In genomic region chr10:71580926-71581325, GRCh38 we compare ENCODE assay signal across 17 cellular contexts.
DNase-seq lines count a peak whose midpoint lies in the region; ATAC-seq, FAIRE-seq and TF ChIP-seq lines count a peak whose summit lies in the region.
"Had no signal": no experiment of that assay in that cellular context is flagged by ENCODE, and none has a peak within 500 bp of the region (broad histone marks: within the 10 kb centered on the region; RNA-seq: fewer than 3 reads in every experiment).

No MANE protein-coding gene starts in this region.

- H3K79me2 ChIP-seq in H1 (ENCODE audit: control insufficient read depth in 1 of 2, insufficient read depth in 2 of 2, low read length in 2 of 2): no peaks in the 10 kb centered on the region

- H2AK5ac ChIP-seq in H1 (ENCODE audit: low read depth, low read length): no peak overlapping the region

- no peak overlapping the region for H3K18ac ChIP-seq in H1 (ENCODE audit: extremely low read depth, low read length)

- no peak overlapping the region for H3K4me2 ChIP-seq in H1 (ENCODE audit: insufficient read depth in 1 of 2, low read depth in 2 of 2, low read length in 2 of 2)

- H3K23ac ChIP-seq in H1 (ENCODE audit: insufficient read length): no peak overlapping the region

- H3K4me3 ChIP-seq in bronchial epithelial cell (ENCODE audit: low read depth, low read length): no peak overlapping the region
- no peak overlapping the region for H3K4me3 ChIP-seq in H1 (ENCODE audit: extremely low read depth in 1 of 4, insufficient read depth in 2 of 4, low read depth in 3 of 4, low read length in 4 of 4)
- H3K4me3 ChIP-seq: GM12878 had no signal

- no peak overlapping the region for H2BK15ac ChIP-seq in H1 (ENCODE audit: low read length)

- H3K4ac ChIP-seq in H1 (replicated peaks; ENCODE audit: insufficient read length, low read depth, low read length): no peak overlapping the region

- H2BK20ac ChIP-seq in H1 (ENCODE audit: low read length): no peak overlapping the region

- H3K27ac ChIP-seq in H1 (ENCODE audit: low read depth, low read length) (no peak overlapping the region), substantia nigra (ENCODE audit: low read depth, low read length, poor library complexity, severe bottlenecking) (peak overlapping the region; percentile 97)
- H3K27ac ChIP-seq: 22Rv1 had no signal

- H4K8ac ChIP-seq in H1 (ENCODE audit: extremely low read depth, insufficient read depth, low read length): peak overlapping the region; percentile 29; the same call in 1 of the 2 replicates

- TF ChIP-seq POLR2A in H1 (IDR thresholded peaks at IDR 0.05; ENCODE audit: control extremely low read depth in 1 of 2, low read depth in 2 of 2, low read length in 2 of 2): no peak

- TF ChIP-seq CTCF in bronchial epithelial cell (IDR thresholded peaks at IDR 0.05; ENCODE audit: insufficient read depth, low read length, severe bottlenecking) (no peak), H1 (IDR thresholded peaks at IDR 0.05; ENCODE audit: control extremely low read depth in 1 of 3, insufficient read depth in 1 of 3, low read depth in 1 of 3, low read length in 3 of 3) (no peak)

- H3K23me2 ChIP-seq in H1 (ENCODE audit: low read depth, low read length): no peaks in the 10 kb centered on the region

- H4K91ac ChIP-seq in H1 (replicated peaks; ENCODE audit: insufficient read length, low read length): no peak overlapping the region

- no peak overlapping the region for H2BK5ac ChIP-seq in H1 (ENCODE audit: low read depth, low read length)

- H2AFZ ChIP-seq in H1 (ENCODE audit: low read length): no peak overlapping the region

- H3K36me3 ChIP-seq in bronchial epithelial cell (ENCODE audit: control insufficient read depth, insufficient read depth, low read length) (no peaks in the 10 kb centered on the region), H1 (ENCODE audit: control insufficient read depth in 2 of 4, insufficient read depth in 4 of 4, low read length in 3 of 4) (no peaks in the 10 kb centered on the region)

- 79% methylated on average over 2 of the region's 2 CpGs; no CpG with 5 or more reads in 1 of the 2 experiments for WGBS in H1 (ENCODE audit: extremely low coverage in 1 of 2, insufficient coverage in 1 of 2, insufficient read length in 1 of 2, insufficient replicate concordance in 2 of 2, low coverage in 1 of 2, low lambda C conversion rate in 2 of 2, missing lambda C conversion rate in 1 of 2), 2 experiments

- H2BK12ac ChIP-seq in H1 (ENCODE audit: low read depth, low read length): no peak overlapping the region

- no peaks in the 10 kb centered on the region for H4K20me1 ChIP-seq in H1 (replicated peaks in 1 of 2; ENCODE audit: control insufficient read depth in 1 of 2, insufficient read depth in 2 of 2, low read length in 2 of 2)

- TF ChIP-seq EP300 in H1 (IDR thresholded peaks at IDR 0.05; ENCODE audit: borderline replicate concordance in 1 of 2, low read depth in 2 of 2, low read length in 2 of 2): no peak

- DNase-seq in NCI-H2029 (lab: John Stamatoyannopoulos, UW) (peak; percentile 22), NCI-H2029 treated with DMSO at 0.1 percent for 48 hours (lab: John Stamatoyannopoulos, UW) (no peak), bronchial epithelial cell (ENCODE audit: low read depth) (no peak), H1 (ENCODE audit: low read depth in 1 of 2, low spot score in 2 of 2) (no peak), substantia nigra (lab: John Stamatoyannopoulos, UW) (no peak), T-helper 1 cell (no peak), DMS 273 (lab: John Stamatoyannopoulos, UW; ENCODE audit: unreplicated experiment) (no peak)
- DNase-seq: CD4-positive, CD25-positive, alpha-beta regulatory T cell; DMS 273 treated with DMSO at 0.1 percent for 48 hours; HCEC 1CT; HFFc6 had no signal

- H3K56ac ChIP-seq in H1 (replicated peaks; ENCODE audit: insufficient read length, low read depth, low read length): no peak overlapping the region

- no peak overlapping the region for H3K9ac ChIP-seq in H1 (replicated peaks in 1 of 4; ENCODE audit: extremely low read depth in 1 of 4, low read depth in 3 of 4, low read length in 3 of 4)

- POLR2A ChIA-PET in H1 (lab: Charles Lee; ENCODE audit: partially characterized antibody): no interaction called here

- H3K79me1 ChIP-seq in H1 (ENCODE audit: low read depth, low read length): no peaks in the 10 kb centered on the region

- peaks cover 0 to 14% (median 10%) of the 10 kb centered on the region in 4 experiments; a peak in 6 of 7 replicates for H3K4me1 ChIP-seq in H1 (replicated peaks in 1 of 4; ENCODE audit: control insufficient read depth in 3 of 4, insufficient read depth in 4 of 4, low read length in 3 of 4)

- no peak overlapping the region for H2BK120ac ChIP-seq in H1 (replicated peaks; ENCODE audit: low read depth, low read length)

- CTCF ChIA-PET in H1 (lab: Charles Lee; ENCODE audit: partially characterized antibody): interaction anchor here (16.0 kb wide), 1 partner anchor 14 kb away, joined by 161 read pairs; no protein-coding TSS in a partner anchor

- H3K9me3 ChIP-seq in H1 (ENCODE audit: insufficient read depth in 2 of 2, low read depth in 1 of 2, low read length in 1 of 2): no peaks in the 10 kb centered on the region

- TF ChIP-seq RAD21 in H1 (IDR thresholded peaks at IDR 0.05 in 1 of 2, conservative IDR thresholded peaks at IDR 0.05 in 1 of 2; ENCODE audit: low read depth in 2 of 2, low read length in 2 of 2): no peak

- no peak overlapping the region for H3K14ac ChIP-seq in H1 (ENCODE audit: insufficient read length)

- FAIRE-seq in bronchial epithelial cell (lab: Jason Lieb, UNC): peak; percentile 60
- no peak for FAIRE-seq in H1 (lab: Jason Lieb, UNC)
- FAIRE-seq: GM12878, GM18507, HepG2, HTR-8/SVneo had no signal

- no peak overlapping the region for H4K5ac ChIP-seq in H1 (ENCODE audit: insufficient read length, low read depth, low read length)

- H3K27me3 ChIP-seq in bronchial epithelial cell (ENCODE audit: control insufficient read depth, insufficient read depth, low read length) (peaks cover 7% of the 10 kb centered on the region), H1 (replicated peaks in 1 of 4; ENCODE audit: control insufficient read depth in 3 of 4, extremely low read depth in 1 of 4, insufficient read depth in 3 of 4, low read length in 3 of 4) (no peaks in the 10 kb centered on the region)

- no peak for ATAC-seq in GM19395 (IDR thresholded peaks at IDR 0.05; ENCODE audit: unreplicated experiment)
- ATAC-seq: GM12878, HepG2 had no signal

TF ChIP-seq in H1, 55 proteins besides CTCF, POLR2A, EP300 and RAD21:
- no peak for TF ChIP-seq SP1 (IDR thresholded peaks at IDR 0.05; ENCODE audit: low read depth, low read length)
- TF ChIP-seq NRF1 (IDR thresholded peaks at IDR 0.05; ENCODE audit: low read depth, low read length): no peak
- TF ChIP-seq TAF7 (optimal IDR thresholded peaks at IDR 0.05; ENCODE audit: borderline replicate concordance, low read depth, low read length): no peak
- no peak for TF ChIP-seq KDM1A (IDR thresholded peaks at IDR 0.05; ENCODE audit: borderline replicate concordance, low read length)
- TF ChIP-seq CREB1 (IDR thresholded peaks at IDR 0.05): no peak
- TF ChIP-seq ZNF274 (IDR thresholded peaks at IDR 0.05; ENCODE audit: borderline replicate concordance, extremely low read depth, low read length): no peak
- TF ChIP-seq USF2 (IDR thresholded peaks at IDR 0.05; ENCODE audit: low read length): no peak
- TF ChIP-seq CBX5 (IDR thresholded peaks at IDR 0.05; ENCODE audit: low read depth, low read length): no peak
- TF ChIP-seq SIN3A (conservative IDR thresholded peaks at IDR 0.05 in 1 of 2, IDR thresholded peaks at IDR 0.05 in 1 of 2; ENCODE audit: low read depth in 1 of 2, low read length in 2 of 2): no peak
- no peak for TF ChIP-seq RXRA (IDR thresholded peaks at IDR 0.05; ENCODE audit: insufficient read depth, low read depth, low read length)
- TF ChIP-seq RBBP5 (IDR thresholded peaks at IDR 0.05; ENCODE audit: borderline replicate concordance, low read depth, low read length): no peak
